16 cellular contexts compared by ENCODE assay signal in the genomic region with DNA sequence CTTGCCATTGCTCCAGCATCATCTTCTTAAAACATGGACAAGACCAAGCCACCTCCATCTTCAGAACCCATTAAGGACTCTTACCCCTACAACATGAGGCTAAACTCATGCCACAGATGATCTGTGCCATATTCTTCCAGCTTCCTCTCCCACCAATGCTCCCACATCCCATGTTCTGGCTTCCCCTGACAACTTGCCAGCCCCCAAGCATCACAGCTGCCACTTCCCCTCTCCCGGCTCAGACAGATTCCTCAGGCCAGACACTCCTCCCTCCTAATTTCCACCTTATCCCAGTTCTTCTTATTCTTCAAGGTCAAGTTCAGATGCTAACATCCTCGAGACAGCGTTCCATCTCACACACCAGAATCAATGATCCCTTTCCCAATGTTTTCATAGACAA. TPM values are rescaled to one million over a fixed set of nuclear protein-coding genes. Genes with fewer than 3 reads are reported as not detected.
A peak's percentile ranks its signal among the peaks of the same experiment; 100 is the strongest.
DNase-seq lines count a peak whose midpoint lies in the region; ATAC-seq and TF ChIP-seq lines count a peak whose summit lies in the region.
"Had no signal": no experiment of that assay in that cellular context is flagged by ENCODE, and none has a peak within 500 bp of the region (broad histone marks: within the 10 kb centered on the region; RNA-seq: fewer than 3 reads in every experiment).

No MANE protein-coding gene starts in this region.

- POLR2A ChIA-PET in CD4-positive, alpha-beta T cell (lab: Charles Lee), result interaction anchor here (1.3 kb wide), 1 partner anchor 12 kb away, joined by 3 read pairs; no protein-coding TSS in a partner anchor

- no peak overlapping the region for H3K4me3 ChIP-seq in DND-41 (ENCODE audit: low read depth in 1 of 2, low read length in 2 of 2)
- H3K4me3 ChIP-seq: BLaER1 had no signal

- intact Hi-C loops in CD4-positive, alpha-beta T cell (cut with DNase I, micrococcal nuclease), result loop anchor here in 1 of 2 experiments (10.0 kb wide), 1 partner anchor 69 kb away; no protein-coding TSS in a partner anchor

- no peak for TF ChIP-seq CTCF in CD4-positive, alpha-beta T cell (IDR thresholded peaks at IDR 0.05)
- no peak for TF ChIP-seq CTCF in DND-41 (IDR thresholded peaks at IDR 0.05; ENCODE audit: borderline replicate concordance, extremely low read depth, low read length, poor library complexity, severe bottlenecking)
- TF ChIP-seq CTCF in nephron progenitor cell (IDR thresholded peaks at IDR 0.05), result no peak

- no peak for ATAC-seq in CD4-positive, alpha-beta T cell (ENCODE audit: poor library complexity)
- no peak for ATAC-seq in DND-41 (ENCODE audit: insufficient read depth, low read depth)
- ATAC-seq in activated T-helper 17 cell treated with anti-CD3 and anti-CD28 coated beads, Interleukin-2, amount 50 U/mL, for 72 hours (replicated peaks), result no peak
- no peak for ATAC-seq in HG03457 (IDR thresholded peaks at IDR 0.05; ENCODE audit: unreplicated experiment)
- ATAC-seq: PC-3 had no signal

- H3K79me2 ChIP-seq in DND-41 (ENCODE audit: insufficient read depth, low read length), result peaks cover 50% of the 10 kb centered on the region

- H3K9me3 ChIP-seq in CD4-positive, alpha-beta T cell (ENCODE audit: control insufficient read depth, low read length), result no peaks in the 10 kb centered on the region
- H3K9me3 ChIP-seq in DND-41 (ENCODE audit: insufficient read depth, low read length, severe bottlenecking), result no peaks in the 10 kb centered on the region
- H3K9me3 ChIP-seq: BLaER1 had no signal

- H3K4me1 Mint-ChIP-seq in CD4-positive, alpha-beta T cell (ENCODE audit: low read depth), result peaks cover 91% of the 10 kb centered on the region
- H3K4me1 Mint-ChIP-seq in activated T-helper 17 cell treated with anti-CD3 and anti-CD28 coated beads, Interleukin-2, amount 50 U/mL, for 72 hours, result peaks cover 30% of the 10 kb centered on the region
- peaks cover 12% of the 10 kb centered on the region for H3K4me1 Mint-ChIP-seq in nephron progenitor cell

- H3K4me3 Mint-ChIP-seq in CD4-positive, alpha-beta T cell, result no peak overlapping the region
- H3K4me3 Mint-ChIP-seq in activated T-helper 17 cell treated with anti-CD3 and anti-CD28 coated beads, Interleukin-2, amount 50 U/mL, for 72 hours, result no peak overlapping the region
- H3K4me3 Mint-ChIP-seq in nephron progenitor cell, result no peak overlapping the region

- no peak overlapping the region for H2AFZ ChIP-seq in DND-41 (ENCODE audit: low read depth, low read length)

- H3K27me3 ChIP-seq in CD4-positive, alpha-beta T cell (ENCODE audit: control insufficient read depth, insufficient read depth, low read length), result no peaks in the 10 kb centered on the region
- no peaks in the 10 kb centered on the region for H3K27me3 ChIP-seq in DND-41 (ENCODE audit: insufficient read depth, low read length, poor library complexity)
- H3K27me3 ChIP-seq: BLaER1 had no signal

- H3K9ac ChIP-seq in DND-41 (ENCODE audit: low read depth, low read length), result no peak overlapping the region
- H3K9ac ChIP-seq: BLaER1 had no signal

- peaks cover 9% of the 10 kb centered on the region; the same call in 1 of the 2 replicates for H4K20me1 ChIP-seq in DND-41 (ENCODE audit: insufficient read depth, low read length)

- no peak overlapping the region for H3K4me2 ChIP-seq in DND-41 (ENCODE audit: insufficient read depth, low read length)
- H3K4me2 ChIP-seq: BLaER1 had no signal

- H3K4me1 ChIP-seq in DND-41 (ENCODE audit: insufficient read depth, low read length), result peaks cover 50% of the 10 kb centered on the region

- H3K27ac Mint-ChIP-seq in CD4-positive, alpha-beta T cell, result peak overlapping the region; percentile 73
- H3K27ac Mint-ChIP-seq in activated T-helper 17 cell treated with anti-CD3 and anti-CD28 coated beads, Interleukin-2, amount 50 U/mL, for 72 hours, result peak overlapping the region; percentile 22
- peak overlapping the region; percentile 44 for H3K27ac Mint-ChIP-seq in nephron progenitor cell

- H3K36me3 ChIP-seq in DND-41 (ENCODE audit: insufficient read depth, low read length), result no peaks in the 10 kb centered on the region

- CTCF ChIA-PET in CD4-positive, alpha-beta T cell (lab: Charles Lee), result no interaction called here

- no peaks in the 10 kb centered on the region for H3K27me3 Mint-ChIP-seq in CD4-positive, alpha-beta T cell
- H3K27me3 Mint-ChIP-seq in activated T-helper 17 cell treated with anti-CD3 and anti-CD28 coated beads, Interleukin-2, amount 50 U/mL, for 72 hours, result no peaks in the 10 kb centered on the region
- peaks cover 5% of the 10 kb centered on the region for H3K27me3 Mint-ChIP-seq in nephron progenitor cell (ENCODE audit: low read depth, poor library complexity)

- no peak for DNase-seq in CD4-positive, alpha-beta T cell
- DNase-seq in DND-41, result no peak
- no peak for DNase-seq in nephron progenitor cell
- DNase-seq in OCI-M1 (lab: John Stamatoyannopoulos, UW), result no peak
- DNase-seq in dermis blood vessel endothelial cell, result no peak
- DNase-seq: HCEC 1CT; KBM-7; NCI-H146; NCI-H345; NCI-H69; NK-92 treated with Interleukin-12 subunit alpha and Interleukin-12 subunit beta, amount 100 ng/mL, for 24 hours; PC-3 had no signal

- H3K36me3 Mint-ChIP-seq in CD4-positive, alpha-beta T cell (ENCODE audit: low read depth), result peaks cover 15% of the 10 kb centered on the region
- peaks cover 13% of the 10 kb centered on the region for H3K36me3 Mint-ChIP-seq in activated T-helper 17 cell treated with anti-CD3 and anti-CD28 coated beads, Interleukin-2, amount 50 U/mL, for 72 hours (ENCODE audit: low read depth)
- no peaks in the 10 kb centered on the region for H3K36me3 Mint-ChIP-seq in nephron progenitor cell (ENCODE audit: low read depth)

- no peak overlapping the region for H3K27ac ChIP-seq in CD4-positive, alpha-beta T cell (ENCODE audit: low read depth, low read length)
- H3K27ac ChIP-seq in DND-41 (ENCODE audit: low read length), result 0 out of 2 replicates have a peak overlapping the region, but pooled peaks have one; percentile 25
- H3K27ac ChIP-seq: BLaER1, HL-60 had no signal

- H3K9me3 Mint-ChIP-seq in CD4-positive, alpha-beta T cell, result no peaks in the 10 kb centered on the region
- H3K9me3 Mint-ChIP-seq in activated T-helper 17 cell treated with anti-CD3 and anti-CD28 coated beads, Interleukin-2, amount 50 U/mL, for 72 hours, result no peaks in the 10 kb centered on the region
- H3K9me3 Mint-ChIP-seq in nephron progenitor cell, result peaks cover 10% of the 10 kb centered on the region

RNA-seq across cellular contexts. Expression of gene ANKH, which starts 57.8 kb away (rescaled TPM):
- 10 to 100 TPM; 69.5 to 72.3 TPM for total RNA-seq in CD4-positive, alpha-beta T cell
- total RNA-seq in activated T-helper 17 cell treated with anti-CD3 and anti-CD28 coated beads, Interleukin-2, amount 50 U/mL, for 72 hours, result 100 to 1,000 TPM; 101 to 193 TPM
- total RNA-seq in dermis blood vessel endothelial cell, result 21.8 and 27.9 TPM in 2 replicates

Comparison
In these comparisons a context has a peak if more than half of its experiments do, and no peak if none do; other contexts are left out.
1. H3K27ac Mint-ChIP-seq: peak in every context shown above with its lines; median percentile 73 in CD4-positive, alpha-beta T cell; 44 in nephron progenitor cell; 22 in activated T-helper 17 cell treated with anti-CD3 and anti-CD28 coated beads, Interleukin-2, amount 50 U/mL, for 72 hours.